2 cellular contexts compared by ENCODE assay signal in genomic region chr18:12010187-12010802, GRCh38.
TF ChIP-seq lines count a peak whose summit lies in the region.

No MANE protein-coding gene starts in this region.

TF ChIP-seq in WTC11, 78 proteins besides CTCF, POLR2A, EP300 and RAD21 (continued from another document and continues in another):
- TF ChIP-seq ZNF219 (CRISPR knock-in tag; IDR thresholded peaks at IDR 0.05; ENCODE audit: borderline replicate concordance) = no peak
- no peak for TF ChIP-seq NFATC4 (CRISPR knock-in tag; IDR thresholded peaks at IDR 0.05)
- TF ChIP-seq ZNF532 (CRISPR knock-in tag; IDR thresholded peaks at IDR 0.05; ENCODE audit: borderline replicate concordance) = no peak
- TF ChIP-seq ZBTB43 (CRISPR knock-in tag; IDR thresholded peaks at IDR 0.05) = no peak
- no peak for TF ChIP-seq ATF6 (CRISPR knock-in tag; IDR thresholded peaks at IDR 0.05)
- no peak for TF ChIP-seq ZNF423 (CRISPR knock-in tag; IDR thresholded peaks at IDR 0.05)
- no peak for TF ChIP-seq MXD4 (CRISPR knock-in tag; IDR thresholded peaks at IDR 0.05; ENCODE audit: borderline replicate concordance)
- no peak for TF ChIP-seq ERG (CRISPR knock-in tag; IDR thresholded peaks at IDR 0.05)
- no peak for TF ChIP-seq CREM (CRISPR knock-in tag; IDR thresholded peaks at IDR 0.05)
- TF ChIP-seq ELF4 (CRISPR knock-in tag; IDR thresholded peaks at IDR 0.05; ENCODE audit: low read depth) = no peak
- TF ChIP-seq JAZF1 (CRISPR knock-in tag; IDR thresholded peaks at IDR 0.05) = no peak
- TF ChIP-seq ZNF671 (CRISPR knock-in tag; IDR thresholded peaks at IDR 0.05) = no peak
- no peak for TF ChIP-seq IRF2 (CRISPR knock-in tag; IDR thresholded peaks at IDR 0.05; ENCODE audit: borderline replicate concordance, low read depth)

TF ChIP-seq in SK-N-SH treated with all-trans-retinoic acid at 6 μM for 48 hours, 23 proteins besides CTCF, POLR2A, EP300 and RAD21 (continued from another document):
- TF ChIP-seq TSHZ2 (CRISPR knock-in tag; IDR thresholded peaks at IDR 0.05) = no peak
- no peak for TF ChIP-seq CSRNP3 (CRISPR knock-in tag; IDR thresholded peaks at IDR 0.05)
- TF ChIP-seq OSR1 (CRISPR knock-in tag; IDR thresholded peaks at IDR 0.05) = no peak
- no peak for TF ChIP-seq CREB5 (CRISPR knock-in tag; IDR thresholded peaks at IDR 0.05; ENCODE audit: low read depth)
- no peak for TF ChIP-seq TOX (CRISPR knock-in tag; IDR thresholded peaks at IDR 0.05; ENCODE audit: borderline replicate concordance)
- no peak for TF ChIP-seq ZC3H10 (CRISPR knock-in tag; IDR thresholded peaks at IDR 0.05)
- no peak for TF ChIP-seq GLIS3 (CRISPR knock-in tag; IDR thresholded peaks at IDR 0.05)
- no peak for TF ChIP-seq ARNTL (CRISPR knock-in tag; IDR thresholded peaks at IDR 0.05; ENCODE audit: borderline replicate concordance, low read depth)
- TF ChIP-seq ISL1 (CRISPR knock-in tag; IDR thresholded peaks at IDR 0.05) = no peak
- TF ChIP-seq ZFP30 (CRISPR knock-in tag; IDR thresholded peaks at IDR 0.05) = no peak
- TF ChIP-seq BACH2 (CRISPR knock-in tag; IDR thresholded peaks at IDR 0.05; ENCODE audit: borderline replicate concordance) = no peak
